In the genomic region with DNA sequence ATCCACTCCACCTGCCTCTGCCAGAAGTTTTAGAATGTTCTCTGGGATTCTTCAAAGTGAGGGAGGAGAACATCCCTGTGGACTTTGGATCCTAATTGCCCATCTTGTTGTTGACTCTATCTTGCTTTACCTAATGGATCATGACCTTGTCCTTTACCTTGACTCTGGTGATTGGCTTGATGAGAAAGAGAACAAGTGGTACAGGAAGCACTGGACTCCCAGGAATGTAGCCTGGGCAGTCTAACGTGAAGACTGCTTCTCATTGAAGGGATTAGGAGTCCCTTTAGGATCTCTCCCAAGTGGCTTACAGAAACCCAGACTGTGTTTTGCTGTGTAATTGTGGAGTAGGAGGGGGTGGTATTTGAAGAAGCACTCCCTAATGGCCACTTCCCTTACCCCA, we compare ENCODE assay signal across 19 cellular contexts.
"Had no signal": no experiment of that assay in that cellular context is flagged by ENCODE, and none has a peak within 500 bp of the region (broad histone marks: within the 10 kb centered on the region; RNA-seq: fewer than 3 reads in every experiment).

No MANE protein-coding gene starts in this region.

- H3K36me3 ChIP-seq: sigmoid colon, suprapubic skin, thyroid gland, upper lobe of left lung, vagina had no signal

- H3K27me3 ChIP-seq: dorsolateral prefrontal cortex, foreskin keratinocyte, sigmoid colon, suprapubic skin, thyroid gland, upper lobe of left lung, vagina had no signal

- H3K4me1 Mint-ChIP-seq: natural killer cell; neural crest cell; stimulated activated effector memory CD8-positive, alpha-beta T cell treated with anti-CD3 and anti-CD28 coated beads, Interleukin-12 subunit alpha, Interleukin-12 subunit beta, amount 100 ng/mL, for 72 hours had no signal

- H3K4me1 ChIP-seq: sigmoid colon, suprapubic skin, thyroid gland, upper lobe of left lung, vagina had no signal

- H3K9me3 Mint-ChIP-seq: stimulated activated effector memory CD8-positive, alpha-beta T cell treated with anti-CD3 and anti-CD28 coated beads, Interleukin-12 subunit alpha, Interleukin-12 subunit beta, amount 100 ng/mL, for 72 hours had no signal

- H3K4me3 ChIP-seq: dorsolateral prefrontal cortex, mucosa of descending colon, sigmoid colon, skin epidermis, suprapubic skin, thyroid gland, upper lobe of left lung, vagina had no signal

- H3K27ac ChIP-seq: dorsolateral prefrontal cortex, foreskin keratinocyte, sigmoid colon, skin epidermis, suprapubic skin, thyroid gland, upper lobe of left lung, vagina had no signal

- H3K4me3 Mint-ChIP-seq: natural killer cell; neural crest cell; stimulated activated effector memory CD8-positive, alpha-beta T cell treated with anti-CD3 and anti-CD28 coated beads, Interleukin-12 subunit alpha, Interleukin-12 subunit beta, amount 100 ng/mL, for 72 hours had no signal

- H3K36me3 Mint-ChIP-seq: natural killer cell; stimulated activated effector memory CD8-positive, alpha-beta T cell treated with anti-CD3 and anti-CD28 coated beads, Interleukin-12 subunit alpha, Interleukin-12 subunit beta, amount 100 ng/mL, for 72 hours had no signal

- DNase-seq: cortex of kidney; dorsolateral prefrontal cortex; effector memory CD4-positive, alpha-beta T cell; foreskin keratinocyte; kidney glomerular epithelial cell; mucosa of descending colon; natural killer cell; posterior cingulate gyrus; sigmoid colon; stimulated activated CD4-positive, alpha-beta T cell treated with anti-CD3 and anti-CD28 coated beads, Interleukin-4, amount 100 ng/mL, for 1 hour; stimulated activated CD8-positive, alpha-beta memory T cell treated with anti-CD3 and anti-CD28 coated beads, Interleukin-4, amount 100 ng/mL, for 48 hours; stimulated activated naive CD8-positive, alpha-beta T cell treated with anti-CD3 and anti-CD28 coated beads, Interleukin-15, Interleukin-2, amounts not matched to agents 100 U/mL and 50 U/mL, for 24 hours; thyroid gland; upper lobe of left lung had no signal

- H3K27ac Mint-ChIP-seq: natural killer cell; stimulated activated effector memory CD8-positive, alpha-beta T cell treated with anti-CD3 and anti-CD28 coated beads, Interleukin-12 subunit alpha, Interleukin-12 subunit beta, amount 100 ng/mL, for 72 hours had no signal

- H3K9me3 ChIP-seq: mucosa of descending colon, sigmoid colon, suprapubic skin, thyroid gland, upper lobe of left lung, vagina had no signal
